1 cellular context compared by ENCODE assay signal in genomic region chr17:21510686-21511367, GRCh38.
TF ChIP-seq lines count a peak whose summit lies in the region.

No MANE protein-coding gene starts in this region.

TF ChIP-seq in H1, 55 proteins besides CTCF, POLR2A, EP300 and RAD21 (continued from another document):
- TF ChIP-seq CHD7 (IDR thresholded peaks at IDR 0.05; ENCODE audit: insufficient replicate concordance, low read length) (no peak), FOSL1 (IDR thresholded peaks at IDR 0.05; ENCODE audit: insufficient read depth, low read depth, low read length) (no peak), CTBP2 (IDR thresholded peaks at IDR 0.05; ENCODE audit: borderline replicate concordance, insufficient read depth, insufficient read length, low read length) (no peak), JUN (IDR thresholded peaks at IDR 0.05; ENCODE audit: low read depth, low read length) (no peak), SIRT6 (IDR thresholded peaks at IDR 0.05; ENCODE audit: low read length) (no peak), POU5F1 (IDR thresholded peaks at IDR 0.05; ENCODE audit: low read depth, low read length) (no peak), KDM1A (IDR thresholded peaks at IDR 0.05; ENCODE audit: borderline replicate concordance, low read length) (no peak), CBX8 (IDR thresholded peaks at IDR 0.05; ENCODE audit: borderline replicate concordance, low read depth, low read length) (no peak), KDM5A (IDR thresholded peaks at IDR 0.05; ENCODE audit: low read length) (no peak), POLR2AphosphoS5 (IDR thresholded peaks at IDR 0.05; ENCODE audit: low read depth, low read length) (no peak), SP1 (IDR thresholded peaks at IDR 0.05; ENCODE audit: low read depth, low read length) (no peak), HDAC2 (IDR thresholded peaks at IDR 0.05; ENCODE audit: borderline replicate concordance in 1 of 2, low read depth in 2 of 2, low read length in 2 of 2) (no peak), SIN3A (conservative IDR thresholded peaks at IDR 0.05 in 1 of 2, IDR thresholded peaks at IDR 0.05 in 1 of 2; ENCODE audit: low read depth in 1 of 2, low read length in 2 of 2) (no peak), CHD1 (IDR thresholded peaks at IDR 0.05; ENCODE audit: low read depth, low read length) (no peak), GTF2F1 (IDR thresholded peaks at IDR 0.05; ENCODE audit: borderline replicate concordance, low read depth, low read length) (no peak)
- TF ChIP-seq, protein P1, sequence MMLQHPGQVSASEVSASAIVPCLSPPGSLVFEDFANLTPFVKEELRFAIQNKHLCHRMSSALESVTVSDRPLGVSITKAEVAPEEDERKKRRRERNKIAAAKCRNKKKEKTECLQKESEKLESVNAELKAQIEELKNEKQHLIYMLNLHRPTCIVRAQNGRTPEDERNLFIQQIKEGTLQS (IDR thresholded peaks at IDR 0.05; ENCODE audit: insufficient read depth, low read depth, low read length): no peak
